In the genomic region with DNA sequence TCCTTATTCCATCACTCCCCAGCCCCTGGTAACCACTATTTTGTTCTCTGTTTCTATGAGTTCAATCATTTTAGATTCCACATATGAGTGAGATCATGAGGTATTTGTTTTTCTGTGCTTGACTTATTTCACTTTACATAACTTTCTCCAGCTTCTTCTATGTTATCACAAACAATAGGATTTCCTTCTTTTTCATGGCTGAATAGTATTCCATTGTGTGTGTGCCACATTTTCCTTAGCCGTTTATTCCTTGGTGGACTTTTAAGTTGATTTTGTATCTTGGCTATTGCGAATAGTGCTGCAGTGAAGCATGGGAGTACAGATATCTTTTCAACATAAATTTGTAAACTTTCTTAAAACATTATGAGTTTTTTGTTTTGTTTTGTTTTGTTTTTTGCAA, we compare ENCODE assay signal across 22 cellular contexts. TPM values are rescaled to one million over a fixed set of nuclear protein-coding genes. Genes with fewer than 3 reads are reported as not detected.
"Had no signal": no experiment of that assay in that cellular context is flagged by ENCODE, and none has a peak within 500 bp of the region (broad histone marks: within the 10 kb centered on the region; RNA-seq: fewer than 3 reads in every experiment).

No MANE protein-coding gene starts in this region.

- H3K27ac Mint-ChIP-seq: activated CD8-positive, alpha-beta T cell treated with anti-CD3 and anti-CD28 coated beads, Interleukin-2, amount 10 ng/mL, durations not matched to agents 7 days and 5 days; activated T-helper 1 cell treated with anti-CD3 and anti-CD28 coated beads, Interleukin-12 subunit alpha, Interleukin-12 subunit beta, Interleukin-2, Interleukin-4 antibody, amounts not matched to agents 30 ng/mL and 10 ng/mL and 1 ng/mL, durations not matched to agents 14 hours and 24 hours and 36 hours; nephron progenitor cell had no signal

- H3K4me3 ChIP-seq: body of pancreas, cardiac muscle cell, lower lobe of right lung, right lobe of liver, skin epidermis, testis, uterus had no signal

- H3K36me3 ChIP-seq: cardiac muscle cell, lower lobe of right lung, right lobe of liver, uterus had no signal

- H3K36me3 Mint-ChIP-seq: activated naive CD4-positive, alpha-beta T cell treated with anti-CD3 and anti-CD28 coated beads, Interleukin-2, amount 50 U/mL, for 24 hours had no signal

- H3K4me3 Mint-ChIP-seq: activated CD8-positive, alpha-beta T cell treated with anti-CD3 and anti-CD28 coated beads, Interleukin-2, amount 10 ng/mL, durations not matched to agents 7 days and 5 days; activated naive CD4-positive, alpha-beta T cell treated with anti-CD3 and anti-CD28 coated beads, Interleukin-2, amount 50 U/mL, for 24 hours; activated T-helper 1 cell treated with anti-CD3 and anti-CD28 coated beads, Interleukin-12 subunit alpha, Interleukin-12 subunit beta, Interleukin-2, Interleukin-4 antibody, amounts not matched to agents 30 ng/mL and 10 ng/mL and 1 ng/mL, durations not matched to agents 14 hours and 24 hours and 36 hours; nephron progenitor cell had no signal

- H3K27me3 ChIP-seq: body of pancreas, cardiac muscle cell, foreskin keratinocyte, right lobe of liver, testis, uterus had no signal

- H3K9me3 ChIP-seq: body of pancreas, lower lobe of right lung, right lobe of liver, testis, uterus had no signal

- DNase-seq: activated CD4-positive, alpha-beta T cell treated with anti-CD3 and anti-CD28 coated beads, Interleukin-2, amount 50 U/mL, for 1 hour; activated CD8-positive, alpha-beta T cell treated with anti-CD3 and anti-CD28 coated beads, Interleukin-2, amount 10 ng/mL, durations not matched to agents 7 days and 5 days; activated gamma-delta T cell treated with Interleukin-2 at 50 U/mL for 16 hours; anterior cingulate cortex; body of pancreas; dermis blood vessel endothelial cell; effector CD8-positive, alpha-beta T cell; foreskin keratinocyte; lower lobe of right lung; nephron progenitor cell; nucleus accumbens; right lobe of liver; stimulated activated CD4-positive, alpha-beta T cell treated with anti-CD3 and anti-CD28 coated beads, Interleukin-1b, Interleukin-23, amount 100 ng/mL, for 48 hours; testis; trophoblast cell; uterus had no signal

- H3K9me3 Mint-ChIP-seq: activated naive CD4-positive, alpha-beta T cell treated with anti-CD3 and anti-CD28 coated beads, Interleukin-2, amount 50 U/mL, for 24 hours had no signal

- ATAC-seq: activated CD4-positive, CD25-positive, alpha-beta regulatory T cell treated with anti-CD3 and anti-CD28 coated beads, Interleukin-2, amount 50 U/mL, for 24 hours; activated CD8-positive, alpha-beta T cell treated with anti-CD3 and anti-CD28 coated beads, Interleukin-2, amount 10 ng/mL, durations not matched to agents 7 days and 5 days; body of pancreas; foreskin keratinocyte; left lobe of liver; lower lobe of right lung had no signal

- H3K4me1 ChIP-seq: foreskin keratinocyte, right lobe of liver, testis, uterus had no signal

- H3K27ac ChIP-seq: body of pancreas, cardiac muscle cell, foreskin keratinocyte, right lobe of liver, testis, uterus had no signal

RNA-seq across cellular contexts. Expression of a gene that starts 15.1 kb away (rescaled TPM):
- total RNA-seq: cardiac muscle cell had no signal
- polyA plus RNA-seq: cardiac muscle cell had no signal
